ENCODE assay signal across 1 cellular context in genomic region chr1:43961692-43962091, GRCh38.
TF ChIP-seq lines count a peak whose summit lies in the region.

No MANE protein-coding gene starts in this region.

TF ChIP-seq in H1, 55 proteins besides CTCF, POLR2A, EP300 and RAD21:
- no peak for TF ChIP-seq RBBP5 (IDR thresholded peaks at IDR 0.05; ENCODE audit: borderline replicate concordance, low read depth, low read length)
- TF ChIP-seq SIN3A (conservative IDR thresholded peaks at IDR 0.05 in 1 of 2, IDR thresholded peaks at IDR 0.05 in 1 of 2; ENCODE audit: low read depth in 1 of 2, low read length in 2 of 2) = no peak
TF ChIP-seq in H1: peak in this region for 0.
